ENCODE assay signal across 2 cellular contexts in the genomic region with DNA sequence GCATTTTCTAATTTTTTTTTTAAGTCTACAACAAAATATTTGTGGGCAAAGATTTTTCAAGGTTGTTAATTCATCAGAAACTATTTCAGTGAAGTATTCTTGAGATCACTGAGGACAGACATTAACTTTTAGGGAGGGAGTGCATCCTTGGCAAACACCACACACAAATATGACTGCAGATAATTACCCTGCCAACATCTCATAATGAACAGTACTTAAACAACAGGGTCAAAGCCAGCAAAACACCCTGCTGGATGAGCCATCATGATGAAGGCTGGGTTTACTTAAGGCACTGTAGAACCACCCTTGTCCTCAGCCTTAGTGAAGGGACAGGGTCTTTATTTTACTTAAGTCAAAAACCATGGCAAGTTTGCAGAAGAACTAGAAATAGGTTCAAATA.
TF ChIP-seq lines count a peak whose summit lies in the region.

No MANE protein-coding gene starts in this region.

TF ChIP-seq in GM23338, 12 proteins besides CTCF, POLR2A, EP300 and RAD21 (continues in another document):
- TF ChIP-seq EZH2phosphoT487 (IDR thresholded peaks at IDR 0.05; ENCODE audit: unreplicated experiment) (no peak), ZNF331 (CRISPR knock-in tag; IDR thresholded peaks at IDR 0.05; ENCODE audit: low read depth) (no peak), JUNB (IDR thresholded peaks at IDR 0.05; ENCODE audit: unreplicated experiment) (no peak), POLR2AphosphoS5 (IDR thresholded peaks at IDR 0.05; ENCODE audit: low read depth) (no peak), EZH2 (IDR thresholded peaks at IDR 0.05; ENCODE audit: low read depth, unreplicated experiment) (no peak), ZNF114 (CRISPR knock-in tag; IDR thresholded peaks at IDR 0.05) (no peak), NANOG (IDR thresholded peaks at IDR 0.05; ENCODE audit: borderline replicate concordance) (no peak), STAT1 (IDR thresholded peaks at IDR 0.05; ENCODE audit: unreplicated experiment) (no peak)
- TF ChIP-seq, protein P1, sequence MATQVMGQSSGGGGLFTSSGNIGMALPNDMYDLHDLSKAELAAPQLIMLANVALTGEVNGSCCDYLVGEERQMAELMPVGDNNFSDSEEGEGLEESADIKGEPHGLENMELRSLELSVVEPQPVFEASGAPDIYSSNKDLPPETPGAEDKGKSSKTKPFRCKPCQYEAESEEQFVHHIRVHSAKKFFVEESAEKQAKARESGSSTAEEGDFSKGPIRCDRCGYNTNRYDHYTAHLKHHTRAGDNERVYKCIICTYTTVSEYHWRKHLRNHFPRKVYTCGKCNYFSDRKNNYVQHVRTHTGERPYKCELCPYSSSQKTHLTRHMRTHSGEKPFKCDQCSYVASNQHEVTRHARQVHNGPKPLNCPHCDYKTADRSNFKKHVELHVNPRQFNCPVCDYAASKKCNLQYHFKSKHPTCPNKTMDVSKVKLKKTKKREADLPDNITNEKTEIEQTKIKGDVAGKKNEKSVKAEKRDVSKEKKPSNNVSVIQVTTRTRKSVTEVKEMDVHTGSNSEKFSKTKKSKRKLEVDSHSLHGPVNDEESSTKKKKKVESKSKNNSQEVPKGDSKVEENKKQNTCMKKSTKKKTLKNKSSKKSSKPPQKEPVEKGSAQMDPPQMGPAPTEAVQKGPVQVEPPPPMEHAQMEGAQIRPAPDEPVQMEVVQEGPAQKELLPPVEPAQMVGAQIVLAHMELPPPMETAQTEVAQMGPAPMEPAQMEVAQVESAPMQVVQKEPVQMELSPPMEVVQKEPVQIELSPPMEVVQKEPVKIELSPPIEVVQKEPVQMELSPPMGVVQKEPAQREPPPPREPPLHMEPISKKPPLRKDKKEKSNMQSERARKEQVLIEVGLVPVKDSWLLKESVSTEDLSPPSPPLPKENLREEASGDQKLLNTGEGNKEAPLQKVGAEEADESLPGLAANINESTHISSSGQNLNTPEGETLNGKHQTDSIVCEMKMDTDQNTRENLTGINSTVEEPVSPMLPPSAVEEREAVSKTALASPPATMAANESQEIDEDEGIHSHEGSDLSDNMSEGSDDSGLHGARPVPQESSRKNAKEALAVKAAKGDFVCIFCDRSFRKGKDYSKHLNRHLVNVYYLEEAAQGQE (IDR thresholded peaks at IDR 0.05; ENCODE audit: unreplicated experiment) = no peak
- TF ChIP-seq, protein P2, sequence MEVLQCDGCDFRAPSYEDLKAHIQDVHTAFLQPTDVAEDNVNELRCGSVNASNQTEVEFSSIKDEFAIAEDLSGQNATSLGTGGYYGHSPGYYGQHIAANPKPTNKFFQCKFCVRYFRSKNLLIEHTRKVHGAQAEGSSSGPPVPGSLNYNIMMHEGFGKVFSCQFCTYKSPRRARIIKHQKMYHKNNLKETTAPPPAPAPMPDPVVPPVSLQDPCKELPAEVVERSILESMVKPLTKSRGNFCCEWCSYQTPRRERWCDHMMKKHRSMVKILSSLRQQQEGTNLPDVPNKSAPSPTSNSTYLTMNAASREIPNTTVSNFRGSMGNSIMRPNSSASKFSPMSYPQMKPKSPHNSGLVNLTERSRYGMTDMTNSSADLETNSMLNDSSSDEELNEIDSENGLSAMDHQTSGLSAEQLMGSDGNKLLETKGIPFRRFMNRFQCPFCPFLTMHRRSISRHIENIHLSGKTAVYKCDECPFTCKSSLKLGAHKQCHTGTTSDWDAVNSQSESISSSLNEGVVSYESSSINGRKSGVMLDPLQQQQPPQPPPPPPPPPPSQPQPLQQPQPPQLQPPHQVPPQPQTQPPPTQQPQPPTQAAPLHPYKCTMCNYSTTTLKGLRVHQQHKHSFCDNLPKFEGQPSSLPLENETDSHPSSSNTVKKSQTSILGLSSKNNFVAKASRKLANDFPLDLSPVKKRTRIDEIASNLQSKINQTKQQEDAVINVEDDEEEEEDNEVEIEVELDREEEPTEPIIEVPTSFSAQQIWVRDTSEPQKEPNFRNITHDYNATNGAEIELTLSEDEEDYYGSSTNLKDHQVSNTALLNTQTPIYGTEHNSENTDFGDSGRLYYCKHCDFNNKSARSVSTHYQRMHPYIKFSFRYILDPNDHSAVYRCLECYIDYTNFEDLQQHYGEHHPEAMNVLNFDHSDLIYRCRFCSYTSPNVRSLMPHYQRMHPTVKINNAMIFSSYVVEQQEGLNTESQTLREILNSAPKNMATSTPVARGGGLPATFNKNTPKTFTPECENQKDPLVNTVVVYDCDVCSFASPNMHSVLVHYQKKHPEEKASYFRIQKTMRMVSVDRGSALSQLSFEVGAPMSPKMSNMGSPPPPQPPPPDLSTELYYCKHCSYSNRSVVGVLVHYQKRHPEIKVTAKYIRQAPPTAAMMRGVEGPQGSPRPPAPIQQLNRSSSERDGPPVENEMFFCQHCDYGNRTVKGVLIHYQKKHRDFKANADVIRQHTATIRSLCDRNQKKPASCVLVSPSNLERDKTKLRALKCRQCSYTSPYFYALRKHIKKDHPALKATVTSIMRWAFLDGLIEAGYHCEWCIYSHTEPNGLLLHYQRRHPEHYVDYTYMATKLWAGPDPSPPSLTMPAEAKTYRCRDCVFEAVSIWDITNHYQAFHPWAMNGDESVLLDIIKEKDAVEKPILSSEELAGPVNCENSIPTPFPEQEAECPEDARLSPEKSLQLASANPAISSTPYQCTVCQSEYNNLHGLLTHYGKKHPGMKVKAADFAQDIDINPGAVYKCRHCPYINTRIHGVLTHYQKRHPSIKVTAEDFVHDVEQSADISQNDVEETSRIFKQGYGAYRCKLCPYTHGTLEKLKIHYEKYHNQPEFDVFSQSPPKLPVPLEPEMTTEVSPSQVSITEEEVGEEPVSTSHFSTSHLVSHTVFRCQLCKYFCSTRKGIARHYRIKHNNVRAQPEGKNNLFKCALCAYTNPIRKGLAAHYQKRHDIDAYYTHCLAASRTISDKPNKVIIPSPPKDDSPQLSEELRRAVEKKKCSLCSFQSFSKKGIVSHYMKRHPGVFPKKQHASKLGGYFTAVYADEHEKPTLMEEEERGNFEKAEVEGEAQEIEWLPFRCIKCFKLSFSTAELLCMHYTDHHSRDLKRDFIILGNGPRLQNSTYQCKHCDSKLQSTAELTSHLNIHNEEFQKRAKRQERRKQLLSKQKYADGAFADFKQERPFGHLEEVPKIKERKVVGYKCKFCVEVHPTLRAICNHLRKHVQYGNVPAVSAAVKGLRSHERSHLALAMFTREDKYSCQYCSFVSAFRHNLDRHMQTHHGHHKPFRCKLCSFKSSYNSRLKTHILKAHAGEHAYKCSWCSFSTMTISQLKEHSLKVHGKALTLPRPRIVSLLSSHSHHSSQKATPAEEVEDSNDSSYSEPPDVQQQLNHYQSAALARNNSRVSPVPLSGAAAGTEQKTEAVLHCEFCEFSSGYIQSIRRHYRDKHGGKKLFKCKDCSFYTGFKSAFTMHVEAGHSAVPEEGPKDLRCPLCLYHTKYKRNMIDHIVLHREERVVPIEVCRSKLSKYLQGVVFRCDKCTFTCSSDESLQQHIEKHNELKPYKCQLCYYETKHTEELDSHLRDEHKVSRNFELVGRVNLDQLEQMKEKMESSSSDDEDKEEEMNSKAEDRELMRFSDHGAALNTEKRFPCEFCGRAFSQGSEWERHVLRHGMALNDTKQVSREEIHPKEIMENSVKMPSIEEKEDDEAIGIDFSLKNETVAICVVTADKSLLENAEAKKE (CRISPR knock-in tag; IDR thresholded peaks at IDR 0.05) = no peak

TF ChIP-seq in H1, 55 proteins besides CTCF, POLR2A, EP300 and RAD21:
- TF ChIP-seq, protein P3, sequence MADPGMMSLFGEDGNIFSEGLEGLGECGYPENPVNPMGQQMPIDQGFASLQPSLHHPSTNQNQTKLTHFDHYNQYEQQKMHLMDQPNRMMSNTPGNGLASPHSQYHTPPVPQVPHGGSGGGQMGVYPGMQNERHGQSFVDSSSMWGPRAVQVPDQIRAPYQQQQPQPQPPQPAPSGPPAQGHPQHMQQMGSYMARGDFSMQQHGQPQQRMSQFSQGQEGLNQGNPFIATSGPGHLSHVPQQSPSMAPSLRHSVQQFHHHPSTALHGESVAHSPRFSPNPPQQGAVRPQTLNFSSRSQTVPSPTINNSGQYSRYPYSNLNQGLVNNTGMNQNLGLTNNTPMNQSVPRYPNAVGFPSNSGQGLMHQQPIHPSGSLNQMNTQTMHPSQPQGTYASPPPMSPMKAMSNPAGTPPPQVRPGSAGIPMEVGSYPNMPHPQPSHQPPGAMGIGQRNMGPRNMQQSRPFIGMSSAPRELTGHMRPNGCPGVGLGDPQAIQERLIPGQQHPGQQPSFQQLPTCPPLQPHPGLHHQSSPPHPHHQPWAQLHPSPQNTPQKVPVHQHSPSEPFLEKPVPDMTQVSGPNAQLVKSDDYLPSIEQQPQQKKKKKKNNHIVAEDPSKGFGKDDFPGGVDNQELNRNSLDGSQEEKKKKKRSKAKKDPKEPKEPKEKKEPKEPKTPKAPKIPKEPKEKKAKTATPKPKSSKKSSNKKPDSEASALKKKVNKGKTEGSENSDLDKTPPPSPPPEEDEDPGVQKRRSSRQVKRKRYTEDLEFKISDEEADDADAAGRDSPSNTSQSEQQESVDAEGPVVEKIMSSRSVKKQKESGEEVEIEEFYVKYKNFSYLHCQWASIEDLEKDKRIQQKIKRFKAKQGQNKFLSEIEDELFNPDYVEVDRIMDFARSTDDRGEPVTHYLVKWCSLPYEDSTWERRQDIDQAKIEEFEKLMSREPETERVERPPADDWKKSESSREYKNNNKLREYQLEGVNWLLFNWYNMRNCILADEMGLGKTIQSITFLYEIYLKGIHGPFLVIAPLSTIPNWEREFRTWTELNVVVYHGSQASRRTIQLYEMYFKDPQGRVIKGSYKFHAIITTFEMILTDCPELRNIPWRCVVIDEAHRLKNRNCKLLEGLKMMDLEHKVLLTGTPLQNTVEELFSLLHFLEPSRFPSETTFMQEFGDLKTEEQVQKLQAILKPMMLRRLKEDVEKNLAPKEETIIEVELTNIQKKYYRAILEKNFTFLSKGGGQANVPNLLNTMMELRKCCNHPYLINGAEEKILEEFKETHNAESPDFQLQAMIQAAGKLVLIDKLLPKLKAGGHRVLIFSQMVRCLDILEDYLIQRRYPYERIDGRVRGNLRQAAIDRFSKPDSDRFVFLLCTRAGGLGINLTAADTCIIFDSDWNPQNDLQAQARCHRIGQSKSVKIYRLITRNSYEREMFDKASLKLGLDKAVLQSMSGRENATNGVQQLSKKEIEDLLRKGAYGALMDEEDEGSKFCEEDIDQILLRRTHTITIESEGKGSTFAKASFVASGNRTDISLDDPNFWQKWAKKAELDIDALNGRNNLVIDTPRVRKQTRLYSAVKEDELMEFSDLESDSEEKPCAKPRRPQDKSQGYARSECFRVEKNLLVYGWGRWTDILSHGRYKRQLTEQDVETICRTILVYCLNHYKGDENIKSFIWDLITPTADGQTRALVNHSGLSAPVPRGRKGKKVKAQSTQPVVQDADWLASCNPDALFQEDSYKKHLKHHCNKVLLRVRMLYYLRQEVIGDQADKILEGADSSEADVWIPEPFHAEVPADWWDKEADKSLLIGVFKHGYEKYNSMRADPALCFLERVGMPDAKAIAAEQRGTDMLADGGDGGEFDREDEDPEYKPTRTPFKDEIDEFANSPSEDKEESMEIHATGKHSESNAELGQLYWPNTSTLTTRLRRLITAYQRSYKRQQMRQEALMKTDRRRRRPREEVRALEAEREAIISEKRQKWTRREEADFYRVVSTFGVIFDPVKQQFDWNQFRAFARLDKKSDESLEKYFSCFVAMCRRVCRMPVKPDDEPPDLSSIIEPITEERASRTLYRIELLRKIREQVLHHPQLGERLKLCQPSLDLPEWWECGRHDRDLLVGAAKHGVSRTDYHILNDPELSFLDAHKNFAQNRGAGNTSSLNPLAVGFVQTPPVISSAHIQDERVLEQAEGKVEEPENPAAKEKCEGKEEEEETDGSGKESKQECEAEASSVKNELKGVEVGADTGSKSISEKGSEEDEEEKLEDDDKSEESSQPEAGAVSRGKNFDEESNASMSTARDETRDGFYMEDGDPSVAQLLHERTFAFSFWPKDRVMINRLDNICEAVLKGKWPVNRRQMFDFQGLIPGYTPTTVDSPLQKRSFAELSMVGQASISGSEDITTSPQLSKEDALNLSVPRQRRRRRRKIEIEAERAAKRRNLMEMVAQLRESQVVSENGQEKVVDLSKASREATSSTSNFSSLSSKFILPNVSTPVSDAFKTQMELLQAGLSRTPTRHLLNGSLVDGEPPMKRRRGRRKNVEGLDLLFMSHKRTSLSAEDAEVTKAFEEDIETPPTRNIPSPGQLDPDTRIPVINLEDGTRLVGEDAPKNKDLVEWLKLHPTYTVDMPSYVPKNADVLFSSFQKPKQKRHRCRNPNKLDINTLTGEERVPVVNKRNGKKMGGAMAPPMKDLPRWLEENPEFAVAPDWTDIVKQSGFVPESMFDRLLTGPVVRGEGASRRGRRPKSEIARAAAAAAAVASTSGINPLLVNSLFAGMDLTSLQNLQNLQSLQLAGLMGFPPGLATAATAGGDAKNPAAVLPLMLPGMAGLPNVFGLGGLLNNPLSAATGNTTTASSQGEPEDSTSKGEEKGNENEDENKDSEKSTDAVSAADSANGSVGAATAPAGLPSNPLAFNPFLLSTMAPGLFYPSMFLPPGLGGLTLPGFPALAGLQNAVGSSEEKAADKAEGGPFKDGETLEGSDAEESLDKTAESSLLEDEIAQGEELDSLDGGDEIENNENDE (IDR thresholded peaks at IDR 0.05; ENCODE audit: insufficient replicate concordance, low read length) = no peak
- TF ChIP-seq, protein P4, sequence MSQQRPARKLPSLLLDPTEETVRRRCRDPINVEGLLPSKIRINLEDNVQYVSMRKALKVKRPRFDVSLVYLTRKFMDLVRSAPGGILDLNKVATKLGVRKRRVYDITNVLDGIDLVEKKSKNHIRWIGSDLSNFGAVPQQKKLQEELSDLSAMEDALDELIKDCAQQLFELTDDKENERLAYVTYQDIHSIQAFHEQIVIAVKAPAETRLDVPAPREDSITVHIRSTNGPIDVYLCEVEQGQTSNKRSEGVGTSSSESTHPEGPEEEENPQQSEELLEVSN (IDR thresholded peaks at IDR 0.05) = no peak
- TF ChIP-seq RNF2 (IDR thresholded peaks at IDR 0.05; ENCODE audit: borderline replicate concordance, low read depth, low read length, missing control alignments, poor library complexity, severe bottlenecking) (no peak), KDM4A (IDR thresholded peaks at IDR 0.05; ENCODE audit: low read depth, low read length, severe bottlenecking) (no peak), CEBPB (IDR thresholded peaks at IDR 0.05; ENCODE audit: low read depth, low read length) (no peak), FOSL1 (IDR thresholded peaks at IDR 0.05; ENCODE audit: insufficient read depth, low read depth, low read length) (no peak), KDM5A (IDR thresholded peaks at IDR 0.05; ENCODE audit: low read length) (no peak), SP4 (IDR thresholded peaks at IDR 0.05; ENCODE audit: low read length) (no peak), RBBP5 (IDR thresholded peaks at IDR 0.05; ENCODE audit: borderline replicate concordance, low read depth, low read length) (no peak), SIN3A (conservative IDR thresholded peaks at IDR 0.05 in 1 of 2, IDR thresholded peaks at IDR 0.05 in 1 of 2; ENCODE audit: low read depth in 1 of 2, low read length in 2 of 2) (no peak), TCF12 (IDR thresholded peaks at IDR 0.05; ENCODE audit: low read depth, low read length) (no peak), CBX5 (IDR thresholded peaks at IDR 0.05; ENCODE audit: low read depth, low read length) (no peak), JUND (IDR thresholded peaks at IDR 0.05; ENCODE audit: low read length) (no peak), BACH1 (IDR thresholded peaks at IDR 0.05; ENCODE audit: low read length) (no peak)
TF ChIP-seq in H1: peak in this region for 0.
